In the genomic region with DNA sequence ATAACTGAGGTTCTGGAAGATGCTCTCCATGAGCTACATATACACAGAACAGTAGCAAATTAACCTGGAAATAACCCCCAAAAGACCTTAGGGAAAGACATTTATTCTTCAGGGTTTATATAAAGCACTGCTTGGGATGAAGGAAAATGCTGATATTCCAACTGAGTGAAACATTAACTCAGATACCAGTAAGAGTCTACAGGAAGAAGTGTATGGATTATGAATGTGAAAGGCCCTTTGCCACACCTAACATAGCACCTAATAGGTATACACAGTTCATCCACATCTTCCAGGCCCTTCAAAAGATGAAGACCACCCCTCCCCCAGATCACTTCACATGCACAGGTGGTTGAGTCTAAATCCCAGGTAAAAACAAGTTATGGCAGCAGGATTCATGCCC, we compare ENCODE assay signal across 19 cellular contexts. TPM values are rescaled to one million over a fixed set of nuclear protein-coding genes. Genes with fewer than 3 reads are reported as not detected.
A peak's percentile ranks its signal among the peaks of the same experiment; 100 is the strongest.
DNase-seq lines count a peak whose midpoint lies in the region; ATAC-seq and TF ChIP-seq lines count a peak whose summit lies in the region.
"Had no signal": no experiment of that assay in that cellular context is flagged by ENCODE, and none has a peak within 500 bp of the region (broad histone marks: within the 10 kb centered on the region; RNA-seq: fewer than 3 reads in every experiment).

No MANE protein-coding gene starts in this region.

- no peak overlapping the region for H2BK15ac ChIP-seq in neuronal stem cell (ENCODE audit: low read length)

- no peak for TF ChIP-seq CTCF in Calu3 (IDR thresholded peaks at IDR 0.05; ENCODE audit: unreplicated experiment)
- TF ChIP-seq CTCF in PC-9 (conservative IDR thresholded peaks at IDR 0.05): no peak
- TF ChIP-seq CTCF in smooth muscle cell (IDR thresholded peaks at IDR 0.05; ENCODE audit: borderline replicate concordance, insufficient read depth, poor library complexity, severe bottlenecking): no peak

- peaks cover 3% of the 10 kb centered on the region for H3K9me3 Mint-ChIP-seq in Calu3 (ENCODE audit: low read depth, unreplicated experiment)
- H3K9me3 Mint-ChIP-seq: GM23338 had no signal

- peak overlapping the region; percentile 12 for H3K4me3 Mint-ChIP-seq in Calu3 (ENCODE audit: low read depth, unreplicated experiment)
- H3K4me3 Mint-ChIP-seq: CD4-positive, CD25-positive, alpha-beta regulatory T cell; CD8-positive, alpha-beta memory T cell; GM23338 had no signal

- intact Hi-C loops in Calu3 (cut with micrococcal nuclease; ENCODE audit: unreplicated experiment) (loop anchor here (5.0 kb wide), 1 partner anchor 48 kb away; no protein-coding TSS in a partner anchor), PC-9 (cut with micrococcal nuclease; ENCODE audit: unreplicated experiment) (no loop called here), left colon (cut with DNase I, micrococcal nuclease) (no loop called here)

- no peak overlapping the region for H3K23ac ChIP-seq in neuronal stem cell (ENCODE audit: low read depth, low read length, poor library complexity)

- H3K4me1 ChIP-seq in PC-9 (replicated peaks; ENCODE audit: insufficient read depth) (peaks cover 38% of the 10 kb centered on the region), smooth muscle cell (ENCODE audit: low read depth) (no peaks in the 10 kb centered on the region), neuronal stem cell (ENCODE audit: control insufficient read depth in 2 of 2, insufficient read depth in 1 of 2, low read depth in 1 of 2, low read length in 2 of 2) (no peaks in the 10 kb centered on the region)
- H3K4me1 ChIP-seq: BE2C had no signal

- H3K9me3 ChIP-seq in PC-9 (ENCODE audit: insufficient read depth, low read depth): no peaks in the 10 kb centered on the region
- no peaks in the 10 kb centered on the region for H3K9me3 ChIP-seq in smooth muscle cell (replicated peaks; ENCODE audit: low read depth)
- H3K9me3 ChIP-seq in neuronal stem cell (replicated peaks in 1 of 2; ENCODE audit: control insufficient read depth in 2 of 2, insufficient read depth in 1 of 2, low read depth in 1 of 2, low read length in 2 of 2): no peaks in the 10 kb centered on the region
- H3K9me3 ChIP-seq: BE2C had no signal

- H3K4me3 ChIP-seq in PC-9 (no peak overlapping the region), smooth muscle cell (no peak overlapping the region), neuronal stem cell (ENCODE audit: low read length in 2 of 2) (no peak overlapping the region)
- H3K4me3 ChIP-seq: GM23338 had no signal

- H3K9ac ChIP-seq in smooth muscle cell (ENCODE audit: low read depth) (no peak overlapping the region), neuronal stem cell (ENCODE audit: low read depth, low read length, poor library complexity) (no peak overlapping the region)

- no peaks in the 10 kb centered on the region for H3K36me3 ChIP-seq in PC-9 (ENCODE audit: low read depth)
- no peaks in the 10 kb centered on the region for H3K36me3 ChIP-seq in smooth muscle cell (ENCODE audit: low read depth)
- no peaks in the 10 kb centered on the region for H3K36me3 ChIP-seq in neuronal stem cell (replicated peaks in 1 of 2; ENCODE audit: control insufficient read depth in 2 of 2, insufficient read depth in 2 of 2, low read length in 2 of 2)
- H3K36me3 ChIP-seq: BE2C had no signal

- no peak overlapping the region for H3K4ac ChIP-seq in neuronal stem cell (ENCODE audit: low read length)

- H4K20me1 ChIP-seq in PC-9 (ENCODE audit: insufficient read depth) (no peaks in the 10 kb centered on the region), smooth muscle cell (ENCODE audit: low read depth) (peaks cover 3% of the 10 kb centered on the region)

- H3F3A ChIP-seq in PC-9 (ENCODE audit: insufficient read depth, low read depth) (peaks cover 15% of the 10 kb centered on the region; the same call in 1 of the 2 replicates), smooth muscle cell (ENCODE audit: low read depth) (no peaks in the 10 kb centered on the region)

- no peak overlapping the region for H2BK5ac ChIP-seq in neuronal stem cell (ENCODE audit: low read length)

- H3K4me2 ChIP-seq in PC-9 (peak overlapping the region; percentile 47), smooth muscle cell (no peak overlapping the region), neuronal stem cell (ENCODE audit: insufficient read depth, low read length, poor library complexity, severe bottlenecking) (no peak overlapping the region)
- H3K4me2 ChIP-seq: GM23338 had no signal

- no peak overlapping the region for H4K91ac ChIP-seq in neuronal stem cell (ENCODE audit: low read depth, low read length, poor library complexity)

- no peak overlapping the region for H4K8ac ChIP-seq in neuronal stem cell (ENCODE audit: low read depth, low read length)

- H3K14ac ChIP-seq in neuronal stem cell (ENCODE audit: low read length): no peak overlapping the region

- H3K36me3 Mint-ChIP-seq in Calu3 (ENCODE audit: insufficient read depth, unreplicated experiment): peaks cover 12% of the 10 kb centered on the region
- H3K36me3 Mint-ChIP-seq: CD4-positive, CD25-positive, alpha-beta regulatory T cell; CD8-positive, alpha-beta memory T cell had no signal

- no peaks in the 10 kb centered on the region for H3K27me3 ChIP-seq in PC-9 (ENCODE audit: insufficient read depth, low read depth)
- H3K27me3 ChIP-seq in smooth muscle cell (ENCODE audit: low read depth): peaks cover 8% of the 10 kb centered on the region
- peaks cover 0 to 4% (median 0%) of the 10 kb centered on the region in 3 experiments for H3K27me3 ChIP-seq in neuronal stem cell (ENCODE audit: control insufficient read depth in 3 of 3, insufficient read depth in 3 of 3, low read depth in 1 of 3, low read length in 3 of 3)
- H3K27me3 ChIP-seq: BE2C had no signal

- no peaks in the 10 kb centered on the region for H3K9me2 ChIP-seq in PC-9 (ENCODE audit: insufficient read depth)

- no peak for DNase-seq in Calu3
- no peak for DNase-seq in PC-9
- DNase-seq in epithelial cell of prostate (ENCODE audit: low read depth, low spot score): no peak
- DNase-seq in left colon: no peak
- no peak for DNase-seq in smooth muscle cell (lab: John Stamatoyannopoulos, UW; ENCODE audit: unreplicated experiment)
- DNase-seq in neuronal stem cell (ENCODE audit: low spot score): no peak
- DNase-seq in NCI-H1105 (lab: John Stamatoyannopoulos, UW): no peak
- no peak for DNase-seq in inferior parietal cortex (ENCODE audit: extremely low spot score)
- DNase-seq: BE2C; C1 segment of cervical spinal cord; CD4-positive, CD25-positive, alpha-beta regulatory T cell; CD8-positive, alpha-beta memory T cell; COR-L47; DMS79 treated with DMSO at 0.1 percent for 48 hours; GF-D8; HCEC 1CT; IMR-90 had no signal

- H3K27ac ChIP-seq in PC-9: peak overlapping the region; percentile 45
- H3K27ac ChIP-seq in epithelial cell of prostate: peak overlapping the region; percentile 67
- H3K27ac ChIP-seq in smooth muscle cell (ENCODE audit: low read depth): no peak overlapping the region
- no peak overlapping the region for H3K27ac ChIP-seq in neuronal stem cell (replicated peaks; ENCODE audit: low read length)
- H3K27ac ChIP-seq: HL-60 had no signal

- H2AFZ ChIP-seq in PC-9: no peak overlapping the region
- no peak overlapping the region for H2AFZ ChIP-seq in smooth muscle cell (ENCODE audit: low read depth)
- no peak overlapping the region for H2AFZ ChIP-seq in neuronal stem cell (ENCODE audit: low read length)
- H2AFZ ChIP-seq: GM23338 had no signal

- CTCF ChIA-PET in Calu3 (lab: Charles Lee): interaction anchor here (0.6 to 1.2 kb wide), 2 partner anchors 15 to 981 kb away, joined by 3 to 4 read pairs; no protein-coding TSS in a partner anchor
- CTCF ChIA-PET in PC-9 (lab: Charles Lee): no interaction called here

- H2BK120ac ChIP-seq in neuronal stem cell (ENCODE audit: low read depth, low read length): no peak overlapping the region

- BruUV-seq in Calu3 (replicated peaks; lab: Mats Ljungman, UMichigan): no TSS peak
- no TSS peak for BruUV-seq in PC-9 (replicated peaks; lab: Mats Ljungman, UMichigan)

- ATAC-seq in left colon: peak; percentile 91
- ATAC-seq: GM23338 had no signal

- no peak overlapping the region for H2AK5ac ChIP-seq in neuronal stem cell (ENCODE audit: low read depth, low read length)

- no peaks in the 10 kb centered on the region for H3K27me3 Mint-ChIP-seq in Calu3 (ENCODE audit: unreplicated experiment)

- peaks cover 44% of the 10 kb centered on the region for H3K4me1 Mint-ChIP-seq in Calu3 (ENCODE audit: low read depth, unreplicated experiment)
- H3K4me1 Mint-ChIP-seq: CD4-positive, CD25-positive, alpha-beta regulatory T cell; CD8-positive, alpha-beta memory T cell; GM23338 had no signal

- H3K79me1 ChIP-seq in neuronal stem cell (ENCODE audit: low read depth, low read length): no peaks in the 10 kb centered on the region

- H2BK12ac ChIP-seq in neuronal stem cell (ENCODE audit: low read length): no peak overlapping the region

- H3K27ac Mint-ChIP-seq in Calu3 (ENCODE audit: unreplicated experiment): peak overlapping the region; percentile 27
- H3K27ac Mint-ChIP-seq: CD4-positive, CD25-positive, alpha-beta regulatory T cell; CD8-positive, alpha-beta memory T cell; GM23338 had no signal

- no peak overlapping the region for H3K18ac ChIP-seq in neuronal stem cell (ENCODE audit: low read length)

- POLR2A ChIA-PET in PC-9 (lab: Charles Lee; ENCODE audit: unreplicated experiment): no interaction called here

- H3K79me2 ChIP-seq in PC-9 (ENCODE audit: low read depth) (peaks cover 39% of the 10 kb centered on the region), smooth muscle cell (ENCODE audit: low read depth) (no peaks in the 10 kb centered on the region)

RNA-seq across cellular contexts. Expression of a gene that starts 50.4 kb away (rescaled TPM):
- total RNA-seq in Calu3 (2022) (56.7 and 59.1 TPM in 2 replicates), PC-9 (2021) (23.3 and 25.4 TPM in 2 replicates), left colon (100 to 1,000 TPM; 128 to 139 TPM), smooth muscle cell (11.2 and 25.3 TPM in 2 replicates)
- 1.7 and 8.2 TPM in 2 replicates for polyA plus RNA-seq in smooth muscle cell
- 1.3 TPM for polyA plus RNA-seq in neuronal stem cell (2013, experiment 1 of 2)
- polyA plus RNA-seq in neuronal stem cell (2013, experiment 2 of 2): 1.4 TPM
- total RNA-seq: CD4-positive, CD25-positive, alpha-beta regulatory T cell had no signal
- polyA plus RNA-seq: CD8-positive, alpha-beta memory T cell had no signal

Comparison
In these comparisons a context has a peak if more than half of its experiments do, and no peak if none do; other contexts are left out.
1. H3K27ac ChIP-seq: peak in PC-9 (single experiment) and epithelial cell of prostate (single experiment); none in smooth muscle cell (single experiment) and neuronal stem cell (single experiment).